Comparison of ENCODE assay signal across 20 cellular contexts in the genomic region with DNA sequence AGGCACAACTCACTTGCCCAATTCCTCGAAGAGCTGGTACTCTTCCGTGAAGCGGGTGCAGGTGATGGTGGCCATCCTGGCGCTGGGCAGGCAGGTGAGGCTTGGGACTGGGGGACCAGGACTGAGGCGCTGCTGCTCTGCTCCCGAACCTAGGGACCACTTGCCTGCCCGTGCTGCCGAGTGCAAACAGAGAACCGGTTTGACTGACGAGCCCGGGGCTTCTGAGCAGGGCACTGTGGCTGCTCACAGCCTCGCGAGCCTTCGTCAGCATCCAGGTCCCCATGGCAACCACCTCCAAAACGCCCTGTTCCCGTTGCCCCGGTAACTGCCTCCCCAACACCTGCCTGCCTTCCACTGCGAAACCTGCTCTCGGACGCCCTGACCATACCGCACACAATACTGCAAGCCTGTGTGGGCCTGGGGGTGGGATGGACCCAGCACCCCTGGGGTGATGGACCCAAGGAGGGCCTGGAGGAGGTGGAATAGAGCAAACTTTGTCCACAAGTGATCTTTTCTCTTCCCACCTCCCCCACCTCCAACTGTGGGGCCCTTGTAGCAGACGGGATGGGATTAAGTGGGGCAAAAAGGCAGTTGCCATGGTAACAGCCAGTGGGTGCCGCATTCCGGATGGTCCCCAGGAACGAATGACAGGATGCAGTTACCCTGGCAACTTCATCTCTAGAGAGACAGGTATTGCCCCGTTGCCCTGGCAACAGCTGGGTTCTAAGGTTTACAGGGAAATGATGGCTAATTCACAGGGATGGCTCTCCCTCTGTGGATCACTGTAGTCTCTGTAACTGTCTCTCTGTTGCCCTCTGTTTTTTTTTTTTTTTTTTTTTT. TPM values are rescaled to one million over a fixed set of nuclear protein-coding genes. Genes with fewer than 3 reads are reported as not detected.
A peak's percentile ranks its signal among the peaks of the same experiment; 100 is the strongest.
DNase-seq lines count a peak whose midpoint lies in the region; ATAC-seq, FAIRE-seq and TF ChIP-seq lines count a peak whose summit lies in the region.
"Had no signal": no experiment of that assay in that cellular context is flagged by ENCODE, and none has a peak within 500 bp of the region (broad histone marks: within the 10 kb centered on the region; RNA-seq: fewer than 3 reads in every experiment).

A gene (minus strand): TSS at position 223 of the 840 bp plus-strand sequence. CDS start 148 bp downstream, at position 75.

- H3K9me3 ChIP-seq in HepG2 (ENCODE audit: low read length) (no peaks in the 10 kb centered on the region), tibial artery (no peaks in the 10 kb centered on the region)
- H3K9me3 ChIP-seq: SJSA1 had no signal

- no peak within 1 kb of the TSS for H2AFZ ChIP-seq in HepG2 (ENCODE audit: low read length)

- no peak for TF ChIP-seq POLR2A in HepG2 (IDR thresholded peaks at IDR 0.05; ENCODE audit: insufficient read depth in 1 of 2, low read depth in 2 of 2, low read length in 2 of 2)

- no peak within 1 kb of the TSS for H3K4me3 Mint-ChIP-seq in chondrocyte (ENCODE audit: unreplicated experiment)
- H3K4me3 Mint-ChIP-seq: CD8-positive, alpha-beta T cell had no signal

- DNase-seq in G401 (ENCODE audit: low spot score), result peak; percentile 93
- peak; percentile 36 for DNase-seq in NCI-H146 treated with DMSO at 0.1 percent for 48 hours (lab: John Stamatoyannopoulos, UW; ENCODE audit: unreplicated experiment)
- peak; percentile 75 for DNase-seq in chondrocyte (ENCODE audit: low spot score)
- no peak for DNase-seq in HepG2 (ENCODE audit: low spot score)
- DNase-seq in ACHN, result no peak
- DNase-seq in left colon, result no peak
- no peak for DNase-seq in amniotic stem cell (lab: John Stamatoyannopoulos, UW)
- no peak for DNase-seq in tibial artery
- DNase-seq: activated CD4-positive, alpha-beta T cell treated with anti-CD3 and anti-CD28 coated beads for 1 hour; activated gamma-delta T cell; CD8-positive, alpha-beta T cell; IMR-90; NCI-H446; stimulated activated CD4-positive, alpha-beta T cell treated with anti-CD3 and anti-CD28 coated beads, Interleukin-2, amount 100 ng/mL, for 48 hours; stimulated activated naive CD8-positive, alpha-beta T cell treated with anti-CD3 and anti-CD28 coated beads, Interleukin-15, Interleukin-2, amounts not matched to agents 100 U/mL and 50 U/mL, for 24 hours had no signal

- ATAC-seq in HepG2 (no peak), left colon (no peak)
- ATAC-seq: CD8-positive, alpha-beta T cell; HCT116; stimulated activated naive CD8-positive, alpha-beta T cell treated with anti-CD3 and anti-CD28 coated beads, Interleukin-15, Interleukin-2, amounts not matched to agents 100 U/mL and 50 U/mL, for 24 hours had no signal

- no peaks in the 10 kb centered on the region for H4K20me1 ChIP-seq in HepG2 (ENCODE audit: insufficient read depth, low read length)

- no peak within 1 kb of the TSS for H3K9ac ChIP-seq in HepG2 (ENCODE audit: insufficient read depth, low read depth, low read length)

- H3K4me2 ChIP-seq in HepG2 (ENCODE audit: low read depth, low read length), result no peak within 1 kb of the TSS

- TF ChIP-seq EP300 in HepG2 (IDR thresholded peaks at IDR 0.05; ENCODE audit: low read depth in 2 of 2, low read length in 2 of 2), result no peak
- TF ChIP-seq EP300 in HepG2 (CRISPR knock-in tag; IDR thresholded peaks at IDR 0.05; ENCODE audit: borderline replicate concordance), result no peak

- no peak within 1 kb of the TSS for H3K27ac Mint-ChIP-seq in chondrocyte (ENCODE audit: unreplicated experiment)
- H3K27ac Mint-ChIP-seq: CD8-positive, alpha-beta T cell; progenitor cell of endocrine pancreas had no signal

- H3K79me2 ChIP-seq in HepG2 (ENCODE audit: insufficient read depth, low read length), result no peaks in the 10 kb centered on the region

- CTCF ChIA-PET in HepG2 (lab: Yijun Ruan, JAX; ENCODE audit: low intra/inter-chr PET ratio, low total read pairs), result no interaction called here

- whole genome bisulfite sequencing in HepG2 (ENCODE audit: low lambda C conversion rate), result 26% methylated on average over 5 of the region's 26 CpGs

- H3K36me3 Mint-ChIP-seq in chondrocyte (ENCODE audit: low read depth), result no peaks in the 10 kb centered on the region
- H3K36me3 Mint-ChIP-seq: CD8-positive, alpha-beta T cell had no signal

- H3K36me3 ChIP-seq in HepG2 (replicated peaks in 1 of 2; ENCODE audit: control insufficient read depth in 1 of 2, insufficient read depth in 2 of 2, low read length in 2 of 2), result no peaks in the 10 kb centered on the region
- no peaks in the 10 kb centered on the region for H3K36me3 ChIP-seq in tibial artery
- H3K36me3 ChIP-seq: SJSA1 had no signal

- H3K4me1 ChIP-seq in HepG2 (ENCODE audit: insufficient read depth, low read length) (peaks cover 10% of the 10 kb centered on the region), tibial artery (peaks cover 0 to 2% (median 0%) of the 10 kb centered on the region in 4 donors)

- no peaks in the 10 kb centered on the region for H3K27me3 Mint-ChIP-seq in chondrocyte (ENCODE audit: low read depth)

- in situ Hi-C loops in G401 (cut with HindIII; ENCODE audit: low sequenced_read_pairs), result no loop called here
- in situ Hi-C loops in HepG2 (cut with HindIII; ENCODE audit: extremely low pct_ligation_motif_present, low pct_unique_long_range_greater_than_20kb), result loop anchor here (10.0 kb wide), 1 partner anchor 155 kb away; a partner anchor contains a TSS
- in situ Hi-C loops in ACHN (cut with HindIII; ENCODE audit: low pct_ligation_motif_present, low pct_unique_long_range_greater_than_20kb, low sequenced_read_pairs), result no loop called here

- H3K4me3 ChIP-seq in HepG2 (replicated peaks in 1 of 3; ENCODE audit: insufficient read depth in 1 of 3, low read depth in 2 of 3, low read length in 3 of 3) (no peak within 1 kb of the TSS), tibial artery (no peak within 1 kb of the TSS)
- H3K4me3 ChIP-seq: SJSA1 had no signal

- TF ChIP-seq CTCF in chondrocyte (IDR thresholded peaks at IDR 0.05) (no peak), HepG2 (CRISPR knock-in tag; IDR thresholded peaks at IDR 0.05) (no peak), tibial artery (IDR thresholded peaks at IDR 0.05) (no peak)

- H3K27ac ChIP-seq in HepG2 (ENCODE audit: extremely low read length, insufficient read depth, low read length) (no peak within 1 kb of the TSS), tibial artery (no peak within 1 kb of the TSS)
- H3K27ac ChIP-seq: SJSA1 had no signal

- no peaks in the 10 kb centered on the region for H3K9me3 Mint-ChIP-seq in chondrocyte (ENCODE audit: low read depth)
- H3K9me3 Mint-ChIP-seq: CD8-positive, alpha-beta T cell had no signal

- no TSS peak for BruUV-seq in HepG2 (replicated peaks; lab: Mats Ljungman, UMichigan)

- no peak for TF ChIP-seq RAD21 in HepG2 (CRISPR knock-in tag; IDR thresholded peaks at IDR 0.05)

- peaks cover 2 to 36% of the 10 kb centered on the region in 2 experiments; a peak in 4 of 5 replicates for H3K27me3 ChIP-seq in HepG2 (ENCODE audit: control insufficient read depth in 1 of 2, insufficient read depth in 2 of 2, low read length in 2 of 2)
- H3K27me3 ChIP-seq in tibial artery, result peaks cover 0 to 10% of the 10 kb centered on the region in 2 donors
- H3K27me3 ChIP-seq: SJSA1 had no signal

- FAIRE-seq in HepG2 (lab: Jason Lieb, UNC), result no peak
- FAIRE-seq: colon had no signal

- H3K4me1 Mint-ChIP-seq in chondrocyte (ENCODE audit: low read depth), result no peaks in the 10 kb centered on the region

- intact Hi-C loops in HepG2 (cut with micrococcal nuclease; ENCODE audit: unreplicated experiment) (no loop called here), left colon (cut with DNase I, micrococcal nuclease) (no loop called here), tibial artery (cut with DNase I; ENCODE audit: low total_unique reads) (no loop called here)

- POLR2A ChIA-PET in HepG2 (lab: Yijun Ruan, JAX), result no interaction called here

TF ChIP-seq in HepG2, 621 proteins besides CTCF, POLR2A, EP300 and RAD21:
- TF ChIP-seq RFX1 (IDR thresholded peaks at IDR 0.05) (peak; percentile 56), CENPX (CRISPR knock-in tag; IDR thresholded peaks at IDR 0.05) (no peak), AGO2 (optimal IDR thresholded peaks at IDR 0.05; ENCODE audit: low read depth, low read length) (peak; percentile 73)

RNA-seq across cellular contexts. Expression of the gene that starts here (rescaled TPM):
- 0.06 and 0.31 TPM in 2 replicates for total RNA-seq in G401 (2014; rRNA removed; shearing (Covaris generic))
- 0.24 TPM in 1 of 3 replicates, not detected in the others for total RNA-seq in chondrocyte
- total RNA-seq in HepG2 (2016; rRNA removed; fragmentation: Illumina TruSeq; extraction: Trizol), result 0.11 TPM in 1 of 2 replicates, not detected in the other
- not detected in 2 replicates for total RNA-seq in HepG2 (2016; cell fraction: cytosol; rRNA removed; fragmentation: Illumina TruSeq; extraction: Trizol; ENCODE audit: low read depth)
- 0.03 and 0.09 TPM in 2 replicates for total RNA-seq in HepG2 (2016; cell fraction: insoluble cytoplasmic fraction; rRNA removed; fragmentation: Illumina TruSeq; extraction: Trizol)
- not detected in 2 replicates for total RNA-seq in HepG2 (2016; cell fraction: membrane; rRNA removed; fragmentation: Illumina TruSeq; extraction: Trizol)
- 0.25 and 0.40 TPM in 2 replicates for total RNA-seq in HepG2 (2016; cell fraction: nucleus; rRNA removed; fragmentation: Illumina TruSeq; extraction: Trizol)
- polyA plus RNA-seq in HepG2 (2011; rRNA removed), result 0.16 TPM in 1 of 2 replicates, not detected in the other
- 0.03 and 0.04 TPM in 2 replicates for polyA plus RNA-seq in HepG2 (2011; cell fraction: cytosol; rRNA removed)
- polyA plus RNA-seq in HepG2 (2011; cell fraction: nucleus; rRNA removed), result 0.09 and 0.39 TPM in 2 replicates
- polyA plus RNA-seq in HepG2 (2012), result 0.03 and 0.08 TPM in 2 replicates
- 0.06 TPM in 1 of 2 replicates, not detected in the other for polyA plus RNA-seq in HepG2 (2016; cell fraction: cytosol; fragmentation: Illumina TruSeq; extraction: Trizol; ENCODE audit: low read depth)
- polyA plus RNA-seq in HepG2 (2016; cell fraction: insoluble cytoplasmic fraction; fragmentation: Illumina TruSeq; extraction: Trizol; ENCODE audit: low read depth), result 0.05 TPM in 1 of 2 replicates, not detected in the other
- polyA plus RNA-seq in HepG2 (2016; cell fraction: membrane; fragmentation: Illumina TruSeq; extraction: Trizol; ENCODE audit: low read depth), result not detected in 2 replicates
- polyA plus RNA-seq in HepG2 (2016; cell fraction: nucleus; fragmentation: Illumina TruSeq; extraction: Trizol; ENCODE audit: insufficient read depth, low read depth), result 0.34 and 0.43 TPM in 2 replicates
- polyA minus RNA-seq in HepG2 (2011; rRNA and poly(A)+ RNA removed; ENCODE audit: low replicate concordance), result 0.14 TPM in 1 of 2 replicates, not detected in the other
- not detected in 2 replicates for polyA minus RNA-seq in HepG2 (2011; cell fraction: cytosol; rRNA and poly(A)+ RNA removed)
- polyA minus RNA-seq in HepG2 (2011; cell fraction: nucleus; rRNA and poly(A)+ RNA removed), result 0.12 TPM in 1 of 2 replicates, not detected in the other
- under 1 TPM; 0.17 to 0.21 TPM for total RNA-seq in left colon
- total RNA-seq: lung microvascular endothelial cell, progenitor cell of endocrine pancreas, SJSA1 had no signal

Comparison
In these comparisons a context has a peak if more than half of its experiments do, and no peak if none do; other contexts are left out.
1. Peak in DNase-seq in G401; RNA of the gene not detected or under 1 TPM.
2. Peak in DNase-seq in chondrocyte; RNA of the gene not detected or under 1 TPM.